ENCODE assay signal across 9 cellular contexts in the genomic region with DNA sequence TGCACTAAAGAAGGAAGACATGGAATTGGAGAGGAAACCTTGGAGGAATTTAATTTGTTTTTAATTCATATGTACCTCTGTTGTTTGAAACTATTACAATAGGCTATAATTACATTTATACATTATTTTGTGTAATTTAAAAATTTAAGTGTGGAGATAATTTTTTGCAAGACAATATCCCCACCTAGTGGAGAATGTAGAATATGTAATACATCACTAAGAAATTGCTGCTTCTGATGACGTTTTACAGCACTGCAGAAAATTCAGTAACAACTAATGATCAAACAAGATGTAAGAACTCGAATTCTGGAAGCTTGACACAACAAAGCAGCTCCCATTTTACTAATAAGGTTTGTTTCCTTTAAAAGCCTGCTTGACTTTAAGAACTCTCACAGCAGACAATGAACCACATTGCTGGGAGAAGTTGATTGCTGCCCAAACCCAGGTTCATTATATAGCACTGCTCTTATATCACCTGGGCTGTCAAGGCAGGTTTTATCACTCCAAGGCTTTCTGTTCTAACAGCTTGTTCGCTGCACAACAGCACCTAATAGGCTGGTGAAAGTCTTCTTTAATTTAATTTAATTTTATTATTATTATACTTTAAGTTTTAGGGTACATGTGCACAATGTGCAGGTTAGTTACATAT. TPM values are rescaled to one million over a fixed set of nuclear protein-coding genes. Genes with fewer than 3 reads are reported as not detected.
A peak's percentile ranks its signal among the peaks of the same experiment; 100 is the strongest.
DNase-seq lines count a peak whose midpoint lies in the region; ATAC-seq and TF ChIP-seq lines count a peak whose summit lies in the region.
"Had no signal": no experiment of that assay in that cellular context is flagged by ENCODE, and none has a peak within 500 bp of the region (broad histone marks: within the 10 kb centered on the region; RNA-seq: fewer than 3 reads in every experiment).

No MANE protein-coding gene starts in this region.

- 6 to 20% (median 10%) methylated on average over 3 of the region's 3 CpGs for WGBS in stomach, 5 donors

- H3K27me3 ChIP-seq in left ventricle myocardium inferior (ENCODE audit: low read depth) (no peaks in the 10 kb centered on the region), stomach (no peaks in the 10 kb centered on the region)
- H3K27me3 ChIP-seq: BLaER1 had no signal

- DNase-seq in DMS 273 (lab: John Stamatoyannopoulos, UW; ENCODE audit: unreplicated experiment): peak; percentile 69
- no peak for DNase-seq in DMS 273 treated with DMSO at 0.1 percent for 48 hours (lab: John Stamatoyannopoulos, UW)
- peak; percentile 62 for DNase-seq in LHCN-M2 (ENCODE audit: low read depth)
- no peak for DNase-seq in left ventricle myocardium inferior
- no peak for DNase-seq in stomach
- no peak for DNase-seq in NCI-H128 (lab: John Stamatoyannopoulos, UW; ENCODE audit: unreplicated experiment)

- H3K27ac ChIP-seq in VCaP: no peak overlapping the region
- H3K27ac ChIP-seq in left ventricle myocardium inferior (replicated peaks): peak overlapping the region; percentile 72
- H3K27ac ChIP-seq in stomach: peak overlapping the region in 1 of 5 donors; percentile 75
- H3K27ac ChIP-seq: BLaER1 had no signal

- intact Hi-C loops in left ventricle myocardium inferior (cut with micrococcal nuclease) (no loop called here), stomach (cut with DNase I; ENCODE audit: low total_unique reads) (no loop called here)

- TF ChIP-seq CTCF in VCaP (conservative IDR thresholded peaks at IDR 0.05) (peak; percentile 65), left ventricle myocardium inferior (IDR thresholded peaks at IDR 0.05; ENCODE audit: borderline replicate concordance) (peak; percentile 69), stomach (IDR thresholded peaks at IDR 0.05) (peak in 5 of 7 experiments; percentile 28 to 67 (median 47))

- H3K4me1 ChIP-seq in left ventricle myocardium inferior (peaks cover 9% of the 10 kb centered on the region), stomach (peaks cover 0 to 32% (median 7%) of the 10 kb centered on the region in 4 donors)

- no peak for TF ChIP-seq EP300 in stomach (IDR thresholded peaks at IDR 0.05)

- no peak for ATAC-seq in HG03097 (IDR thresholded peaks at IDR 0.05; ENCODE audit: low FRiP score, unreplicated experiment)

- H3K4me3 ChIP-seq in left ventricle myocardium inferior (no peak overlapping the region), stomach (no peak overlapping the region)
- H3K4me3 ChIP-seq: BLaER1 had no signal

- H3K36me3 ChIP-seq in left ventricle myocardium inferior (peaks cover 13% of the 10 kb centered on the region), stomach (peaks cover 0 to 21% (median 3%) of the 10 kb centered on the region in 4 donors)

- H3K9me3 ChIP-seq in left ventricle myocardium inferior (replicated peaks) (no peaks in the 10 kb centered on the region), stomach (no peaks in the 10 kb centered on the region)
- H3K9me3 ChIP-seq: BLaER1 had no signal

- TF ChIP-seq POLR2A in stomach (IDR thresholded peaks at IDR 0.05): no peak

RNA-seq across cellular contexts. Expression of a gene that starts 53.4 kb away (rescaled TPM):
- total RNA-seq in LHCN-M2 (2014; rRNA removed) (16.4 and 20.2 TPM in 2 replicates), left ventricle myocardium inferior (15.4 TPM), stomach (100 to 1,000 TPM in 1 of 5 donors, 10 to 100 TPM in 4; 30.4 to 109 (median 39.3) TPM)
- polyA plus RNA-seq in LHCN-M2 (2012): 8.6 TPM
- polyA plus RNA-seq in stomach: 10 to 100 TPM in 1 of 3 donors, 1 to 10 TPM in 2; 8.0 to 12.7 (median 9.0) TPM

Comparison
In these comparisons a context has a peak if more than half of its experiments do, and no peak if none do; other contexts are left out.
1. DNase-seq: peak in DMS 273 (single experiment) and LHCN-M2 (single experiment); none in DMS 273 treated with DMSO at 0.1 percent for 48 hours (single experiment), left ventricle myocardium inferior (single experiment), stomach (single experiment) and NCI-H128 (single experiment).
2. Peak in every context shown above with its lines, with median percentiles within 50 percentile points of each other: CTCF ChIP-seq.